1 cellular context compared by ENCODE assay signal in the genomic region with DNA sequence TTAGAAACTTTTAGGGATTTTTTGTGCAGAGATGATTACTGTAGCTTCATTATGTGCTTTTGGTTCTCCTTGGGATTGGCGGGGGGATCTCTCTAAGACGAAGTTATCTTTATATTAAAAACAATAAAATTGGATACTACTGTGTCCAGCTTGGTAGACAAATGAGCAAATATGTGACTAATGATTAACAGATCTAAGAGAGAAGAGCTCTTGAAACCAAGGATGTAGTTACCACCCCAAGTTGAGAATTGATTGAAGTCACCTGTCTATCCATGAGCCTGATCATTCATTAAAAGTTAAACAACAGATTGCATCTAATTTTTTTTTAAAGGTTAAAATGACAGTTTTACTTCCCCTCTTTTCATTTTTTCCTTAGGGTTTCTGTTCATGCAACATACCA.
TF ChIP-seq lines count a peak whose summit lies in the region.

No MANE protein-coding gene starts in this region.

TF ChIP-seq in A549, 52 proteins besides CTCF, POLR2A, EP300 and RAD21 (continued from another document):
- TF ChIP-seq ELK1 (IDR thresholded peaks at IDR 0.05; ENCODE audit: low read depth, low read length) (no peak), JUN (IDR thresholded peaks at IDR 0.05) (no peak)
- TF ChIP-seq, protein P1, sequence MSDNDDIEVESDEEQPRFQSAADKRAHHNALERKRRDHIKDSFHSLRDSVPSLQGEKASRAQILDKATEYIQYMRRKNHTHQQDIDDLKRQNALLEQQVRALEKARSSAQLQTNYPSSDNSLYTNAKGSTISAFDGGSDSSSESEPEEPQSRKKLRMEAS (IDR thresholded peaks at IDR 0.05) = no peak
